In genomic region chrX:19870710-19871490, GRCh38 we compare ENCODE assay signal across 17 cellular contexts. TPM values are rescaled to one million over a fixed set of nuclear protein-coding genes. Genes with fewer than 3 reads are reported as not detected.
DNase-seq lines count a peak whose midpoint lies in the region; ATAC-seq and TF ChIP-seq lines count a peak whose summit lies in the region.
"Had no signal": no experiment of that assay in that cellular context is flagged by ENCODE, and none has a peak within 500 bp of the region (broad histone marks: within the 10 kb centered on the region; RNA-seq: fewer than 3 reads in every experiment).

No MANE protein-coding gene starts in this region.

- no peak overlapping the region for H2AFZ ChIP-seq in Karpas-422 (ENCODE audit: low read length)

- H3K4me3 ChIP-seq in BLaER1 (no peak overlapping the region), Karpas-422 (ENCODE audit: low read length) (no peak overlapping the region), WERI-Rb-1 (ENCODE audit: low read depth, low read length) (no peak overlapping the region)
- H3K4me3 ChIP-seq: stomach, upper lobe of left lung had no signal

- no peak overlapping the region for H3K4me3 Mint-ChIP-seq in activated naive CD8-positive, alpha-beta T cell treated with anti-CD3 and anti-CD28 coated beads, Interleukin-2, amount 50 U/mL, for 24 hours

- H3K9me2 ChIP-seq in Karpas-422 (replicated peaks; ENCODE audit: insufficient read depth, low read length): no peaks in the 10 kb centered on the region

- no peaks in the 10 kb centered on the region for H3K27me3 Mint-ChIP-seq in activated naive CD8-positive, alpha-beta T cell treated with anti-CD3 and anti-CD28 coated beads, Interleukin-2, amount 50 U/mL, for 24 hours

- H3K9ac ChIP-seq in BLaER1 (no peak overlapping the region), Karpas-422 (ENCODE audit: low read length) (no peak overlapping the region)

- H3K27me3 ChIP-seq in BLaER1: no peaks in the 10 kb centered on the region
- no peaks in the 10 kb centered on the region for H3K27me3 ChIP-seq in Karpas-422 (ENCODE audit: low read length)
- H3K27me3 ChIP-seq in WERI-Rb-1 (ENCODE audit: insufficient read depth, low read depth, severe bottlenecking): no peaks in the 10 kb centered on the region
- H3K27me3 ChIP-seq: stomach, upper lobe of left lung had no signal

- H3K27ac ChIP-seq in BLaER1: no peak overlapping the region
- peak overlapping the region; percentile 96 for H3K27ac ChIP-seq in Karpas-422 (ENCODE audit: low read length)
- H3K27ac ChIP-seq in WERI-Rb-1: no peak overlapping the region
- H3K27ac ChIP-seq: C4-2B, upper lobe of left lung had no signal

- H3K9me3 ChIP-seq in BLaER1 (peaks cover 4% of the 10 kb centered on the region; the same call in 1 of the 2 replicates), Karpas-422 (ENCODE audit: low read length) (no peaks in the 10 kb centered on the region), WERI-Rb-1 (ENCODE audit: severe bottlenecking) (peaks cover 4% of the 10 kb centered on the region)
- H3K9me3 ChIP-seq: stomach, upper lobe of left lung had no signal

- ATAC-seq in activated naive CD8-positive, alpha-beta T cell treated with anti-CD3 and anti-CD28 coated beads, Interleukin-2, amount 50 U/mL, for 24 hours: peak; percentile 5

- peak overlapping the region; percentile 84 for H3K27ac Mint-ChIP-seq in activated naive CD8-positive, alpha-beta T cell treated with anti-CD3 and anti-CD28 coated beads, Interleukin-2, amount 50 U/mL, for 24 hours

- DNase-seq in NOMO-1 treated with DMSO at 0.1 percent for 48 hours (lab: John Stamatoyannopoulos, UW; ENCODE audit: unreplicated experiment) (peak; percentile 62), NOMO-1 treated with dmso at 0.1 percent for 144 hours (lab: John Stamatoyannopoulos, UW; ENCODE audit: unreplicated experiment) (no peak), Karpas-422 (no peak), WERI-Rb-1 (no peak), glomerular visceral epithelial cell (ENCODE audit: extremely low spot score) (no peak), kidney glomerular epithelial cell (lab: John Stamatoyannopoulos, UW) (no peak)
- no peak for DNase-seq in activated naive CD8-positive, alpha-beta T cell treated with anti-CD3 and anti-CD28 coated beads, Interleukin-2, amount 50 U/mL, for 24 hours
- DNase-seq: anterior cingulate cortex, DMS53, islet precursor cell, NCI-H2029, NCI-H446 treated with DMSO at 0.1 percent for 48 hours, SHP77 treated with DMSO at 0.1 percent for 48 hours, stomach, upper lobe of left lung had no signal

- peaks cover 2% of the 10 kb centered on the region for H3K36me3 Mint-ChIP-seq in activated naive CD8-positive, alpha-beta T cell treated with anti-CD3 and anti-CD28 coated beads, Interleukin-2, amount 50 U/mL, for 24 hours (ENCODE audit: low read depth)

- H4K20me1 ChIP-seq in BLaER1 (no peaks in the 10 kb centered on the region), Karpas-422 (ENCODE audit: insufficient read depth, low read depth, low read length) (no peaks in the 10 kb centered on the region; the same call in 1 of the 2 replicates)

- H3K4me1 ChIP-seq in BLaER1: peaks cover 93% of the 10 kb centered on the region
- H3K4me1 ChIP-seq in Karpas-422 (ENCODE audit: low read length): peaks cover 83% of the 10 kb centered on the region

- H3K4me1 Mint-ChIP-seq in activated naive CD8-positive, alpha-beta T cell treated with anti-CD3 and anti-CD28 coated beads, Interleukin-2, amount 50 U/mL, for 24 hours: peaks cover 82% of the 10 kb centered on the region

- peaks cover 82% of the 10 kb centered on the region for H3K79me2 ChIP-seq in Karpas-422 (ENCODE audit: low read length)

- TF ChIP-seq CTCF in WERI-Rb-1 (IDR thresholded peaks at IDR 0.05; ENCODE audit: low read depth, low read length): no peak

- no peaks in the 10 kb centered on the region for H3K9me3 Mint-ChIP-seq in activated naive CD8-positive, alpha-beta T cell treated with anti-CD3 and anti-CD28 coated beads, Interleukin-2, amount 50 U/mL, for 24 hours

- H3K4me2 ChIP-seq in BLaER1: peak overlapping the region; percentile 24
- H3K4me2 ChIP-seq in Karpas-422 (ENCODE audit: low read depth, low read length, poor library complexity, severe bottlenecking): peak overlapping the region; percentile 57

- H3K36me3 ChIP-seq in BLaER1: no peaks in the 10 kb centered on the region
- no peaks in the 10 kb centered on the region for H3K36me3 ChIP-seq in Karpas-422 (ENCODE audit: insufficient read depth, low read length)
- no peaks in the 10 kb centered on the region for H3K36me3 ChIP-seq in WERI-Rb-1
- H3K36me3 ChIP-seq: stomach, upper lobe of left lung had no signal

RNA-seq across cellular contexts. Expression of gene SH3KBP1, which starts 16.5 kb away (rescaled TPM):
- 72.0 and 79.6 TPM in 2 replicates for total RNA-seq in Karpas-422 (2014; rRNA removed; shearing (Covaris generic); ENCODE audit: low replicate concordance)
